17 cellular contexts compared by ENCODE assay signal in genomic region chr14:60253649-60254048, GRCh38. TPM values are rescaled to one million over a fixed set of nuclear protein-coding genes. Genes with fewer than 3 reads are reported as not detected.
DNase-seq lines count a peak whose midpoint lies in the region; ATAC-seq, FAIRE-seq and TF ChIP-seq lines count a peak whose summit lies in the region.
"Had no signal": no experiment of that assay in that cellular context is flagged by ENCODE, and none has a peak within 500 bp of the region (broad histone marks: within the 10 kb centered on the region; RNA-seq: fewer than 3 reads in every experiment).

No MANE protein-coding gene starts in this region.

- no peak for TF ChIP-seq RAD21 in HepG2 (CRISPR knock-in tag; IDR thresholded peaks at IDR 0.05)

- H3K27ac ChIP-seq in HepG2 (ENCODE audit: extremely low read length, insufficient read depth, low read length): no peak overlapping the region
- no peak overlapping the region for H3K27ac ChIP-seq in right lobe of liver
- H3K27ac ChIP-seq in OCI-LY7 (ENCODE audit: low read depth, low read length, poor library complexity, severe bottlenecking): no peak overlapping the region
- no peak overlapping the region for H3K27ac ChIP-seq in fibroblast of lung (ENCODE audit: insufficient read depth, low read length)
- peak overlapping the region; percentile 36 to 61 (median 50) for H3K27ac ChIP-seq in transverse colon
- H3K27ac ChIP-seq in sigmoid colon: no peak overlapping the region

- H3K9ac ChIP-seq in HepG2 (ENCODE audit: insufficient read depth, low read depth, low read length): no peak overlapping the region
- no peak overlapping the region for H3K9ac ChIP-seq in fibroblast of lung (ENCODE audit: insufficient read depth, low read length)

- H3K79me2 ChIP-seq in HepG2 (ENCODE audit: insufficient read depth, low read length) (peaks cover 81% of the 10 kb centered on the region), OCI-LY7 (ENCODE audit: insufficient read depth, low read depth, low read length) (peaks cover 89% of the 10 kb centered on the region), fibroblast of lung (ENCODE audit: control insufficient read depth, insufficient read depth, low read length) (peaks cover 71% of the 10 kb centered on the region)

- H3K4me1 ChIP-seq in HepG2 (ENCODE audit: insufficient read depth, low read length) (peaks cover 43% of the 10 kb centered on the region), right lobe of liver (peaks cover 0 to 59% (median 17%) of the 10 kb centered on the region in 4 donors), OCI-LY7 (ENCODE audit: insufficient read depth, low read length, poor library complexity, severe bottlenecking) (peaks cover 36% of the 10 kb centered on the region), fibroblast of lung (ENCODE audit: control insufficient read depth, extremely low read depth, insufficient read depth, low read length) (peaks cover under 1% of the 10 kb centered on the region), transverse colon (peaks cover 32 to 61% (median 45%) of the 10 kb centered on the region in 4 donors), sigmoid colon (peaks cover 0 to 75% (median 62%) of the 10 kb centered on the region in 4 donors)

- intact Hi-C loops in HepG2 (cut with micrococcal nuclease; ENCODE audit: unreplicated experiment) (no loop called here), right lobe of liver (cut with DNase I) (no loop called here), OCI-LY7 (cut with micrococcal nuclease; ENCODE audit: unreplicated experiment) (loop anchor here (5.0 kb wide), 1 partner anchor 309 kb away; no protein-coding TSS in a partner anchor), transverse colon (cut with DNase I; ENCODE audit: low total_unique reads) (no loop called here), sigmoid colon (cut with DNase I) (no loop called here)

- H3K9me3 ChIP-seq in HepG2 (ENCODE audit: low read length) (no peaks in the 10 kb centered on the region), right lobe of liver (no peaks in the 10 kb centered on the region), OCI-LY7 (ENCODE audit: low read length) (0 out of 2 replicates have a peak, but pooled peaks cover 11% of the 10 kb centered on the region), fibroblast of lung (ENCODE audit: control insufficient read depth, insufficient read depth, low read depth, low read length) (no peaks in the 10 kb centered on the region), transverse colon (no peaks in the 10 kb centered on the region), sigmoid colon (no peaks in the 10 kb centered on the region)
- H3K9me3 ChIP-seq: BE2C, Caco-2 had no signal

- TF ChIP-seq EP300 in HepG2 (IDR thresholded peaks at IDR 0.05; ENCODE audit: low read depth in 2 of 2, low read length in 2 of 2) (no peak), HepG2 (CRISPR knock-in tag; IDR thresholded peaks at IDR 0.05; ENCODE audit: borderline replicate concordance) (no peak), transverse colon (IDR thresholded peaks at IDR 0.05; ENCODE audit: low read depth) (no peak), sigmoid colon (IDR thresholded peaks at IDR 0.05) (no peak)

- FAIRE-seq in HepG2 (lab: Jason Lieb, UNC): no peak

- H3K4me3 ChIP-seq in HepG2 (replicated peaks in 1 of 3; ENCODE audit: insufficient read depth in 1 of 3, low read depth in 2 of 3, low read length in 3 of 3) (no peak overlapping the region), right lobe of liver (no peak overlapping the region), OCI-LY7 (ENCODE audit: low read depth, low read length, poor library complexity, severe bottlenecking) (no peak overlapping the region), fibroblast of lung (replicated peaks in 1 of 4; ENCODE audit: control extremely low read depth in 1 of 4, insufficient read depth in 1 of 4, low read depth in 3 of 4, low read length in 4 of 4) (no peak overlapping the region), transverse colon (peak overlapping the region in 1 of 4 donors; percentile 12), sigmoid colon (no peak overlapping the region)

- H2AFZ ChIP-seq in HepG2 (ENCODE audit: low read length): no peak overlapping the region
- H2AFZ ChIP-seq in OCI-LY7 (ENCODE audit: low read length): no peak overlapping the region
- H2AFZ ChIP-seq in fibroblast of lung (ENCODE audit: low read length): no peak overlapping the region

- POLR2A ChIA-PET in HepG2 (lab: Yijun Ruan, JAX): no interaction called here
- POLR2A ChIA-PET in OCI-LY7 (lab: Charles Lee): interaction anchor here (0.6 to 8.9 kb wide), 7 partner anchors 11 to 438 kb away, joined by 3 to 115 read pairs (median 3); no protein-coding TSS in a partner anchor

- in situ Hi-C loops in HepG2 (cut with HindIII; ENCODE audit: extremely low pct_ligation_motif_present, low pct_unique_long_range_greater_than_20kb): no loop called here
- in situ Hi-C loops in transverse colon (cut with MboI; ENCODE audit: low pct_ligation_motif_present in 1 of 4, low pct_unique_long_range_greater_than_20kb in 1 of 4, low sequenced_read_pairs in 3 of 4): no loop called here
- in situ Hi-C loops in KBM-7 (cut with MboI; ENCODE audit: low pct_unique_long_range_greater_than_20kb, low sequenced_read_pairs): no loop called here

- H3K27me3 ChIP-seq in HepG2 (ENCODE audit: control insufficient read depth in 1 of 2, insufficient read depth in 2 of 2, low read length in 2 of 2): no peaks in the 10 kb centered on the region
- no peaks in the 10 kb centered on the region for H3K27me3 ChIP-seq in right lobe of liver
- no peaks in the 10 kb centered on the region for H3K27me3 ChIP-seq in fibroblast of lung (ENCODE audit: control insufficient read depth, insufficient read depth, low read length)
- H3K27me3 ChIP-seq in transverse colon: no peaks in the 10 kb centered on the region
- H3K27me3 ChIP-seq in sigmoid colon: no peaks in the 10 kb centered on the region
- H3K27me3 ChIP-seq: BE2C had no signal

- WGBS in HepG2 (ENCODE audit: low lambda C conversion rate): 73% methylated on average over 3 of the region's 3 CpGs
- 31% methylated on average over 3 of the region's 3 CpGs for WGBS in right lobe of liver (ENCODE audit: insufficient coverage, low coverage, low lambda C conversion rate, missing lambda C conversion rate)
- 37 to 58% methylated on average over 3 of the region's 3 CpGs for WGBS in transverse colon (ENCODE audit: low coverage in 1 of 2), 2 donors
- 27 to 66% methylated on average over 3 of the region's 3 CpGs for WGBS in sigmoid colon, 2 donors

- peak overlapping the region; percentile 52; the same call in 1 of the 2 replicates for H3K4me2 ChIP-seq in HepG2 (ENCODE audit: low read depth, low read length)
- H3K4me2 ChIP-seq in OCI-LY7 (ENCODE audit: low read length): peak overlapping the region; percentile 8; the same call in 1 of the 2 replicates
- H3K4me2 ChIP-seq in fibroblast of lung (ENCODE audit: extremely low read depth, insufficient read depth, low read length): peak overlapping the region; percentile 10

- peaks cover 40% of the 10 kb centered on the region for H4K20me1 ChIP-seq in HepG2 (ENCODE audit: insufficient read depth, low read length)
- peaks cover 39% of the 10 kb centered on the region; the same call in 1 of the 2 replicates for H4K20me1 ChIP-seq in OCI-LY7 (ENCODE audit: insufficient read depth, low read length)
- H4K20me1 ChIP-seq in fibroblast of lung (ENCODE audit: control insufficient read depth, extremely low read depth, insufficient read depth, low read length): peaks cover 6% of the 10 kb centered on the region

- CTCF ChIA-PET in HepG2 (lab: Yijun Ruan, JAX; ENCODE audit: low intra/inter-chr PET ratio, low total read pairs): no interaction called here
- CTCF ChIA-PET in OCI-LY7 (lab: Charles Lee; ENCODE audit: unreplicated experiment): no interaction called here

- ATAC-seq in HepG2 (no peak), right lobe of liver (no peak)

- H3K36me3 ChIP-seq in HepG2 (replicated peaks in 1 of 2; ENCODE audit: control insufficient read depth in 1 of 2, insufficient read depth in 2 of 2, low read length in 2 of 2) (no peaks in the 10 kb centered on the region), right lobe of liver (no peaks in the 10 kb centered on the region), OCI-LY7 (ENCODE audit: insufficient read depth, low read length) (peaks cover 66% of the 10 kb centered on the region), fibroblast of lung (ENCODE audit: control insufficient read depth, insufficient read depth, low read length) (no peaks in the 10 kb centered on the region), transverse colon (no peaks in the 10 kb centered on the region), sigmoid colon (no peaks in the 10 kb centered on the region)
- H3K36me3 ChIP-seq: BE2C had no signal

- no peak for TF ChIP-seq CTCF in HepG2 (CRISPR knock-in tag; IDR thresholded peaks at IDR 0.05)
- TF ChIP-seq CTCF in right lobe of liver (IDR thresholded peaks at IDR 0.05): no peak
- TF ChIP-seq CTCF in OCI-LY7 (conservative IDR thresholded peaks at IDR 0.05; ENCODE audit: low read length): no peak
- no peak for TF ChIP-seq CTCF in fibroblast of lung (conservative IDR thresholded peaks at IDR 0.05 in 1 of 2, IDR thresholded peaks at IDR 0.05 in 1 of 2; ENCODE audit: low read depth in 1 of 2, low read length in 2 of 2)
- TF ChIP-seq CTCF in transverse colon (IDR thresholded peaks at IDR 0.05): no peak
- TF ChIP-seq CTCF in sigmoid colon (IDR thresholded peaks at IDR 0.05): no peak

- H3K9me2 ChIP-seq in OCI-LY7 (ENCODE audit: insufficient read depth, low read length): no peaks in the 10 kb centered on the region

- DNase-seq in HepG2 (ENCODE audit: low spot score) (no peak), right lobe of liver (no peak), OCI-LY7 (ENCODE audit: low spot score) (no peak), fibroblast of lung (ENCODE audit: low read depth in 2 of 2) (no peak), transverse colon (no peak), nucleus accumbens (lab: John Stamatoyannopoulos, UW) (no peak), KBM-7 (no peak), sigmoid colon (no peak)
- DNase-seq: BE2C; Caco-2; CD4-positive, CD25-positive, alpha-beta regulatory T cell; H9; NCI-H1105; NCI-H1694; NCI-H2081 treated with DMSO at 0.1 percent for 48 hours; NCI-H345; NCI-H526 had no signal

- TF ChIP-seq POLR2A in HepG2 (IDR thresholded peaks at IDR 0.05; ENCODE audit: insufficient read depth in 1 of 2, low read depth in 2 of 2, low read length in 2 of 2): no peak
- TF ChIP-seq POLR2A in right lobe of liver (IDR thresholded peaks at IDR 0.05): no peak
- no peak for TF ChIP-seq POLR2A in transverse colon (IDR thresholded peaks at IDR 0.05)
- no peak for TF ChIP-seq POLR2A in sigmoid colon (IDR thresholded peaks at IDR 0.05)

- no TSS peak for BruUV-seq in HepG2 (replicated peaks; lab: Mats Ljungman, UMichigan)
- BruUV-seq in OCI-LY7 (replicated peaks; lab: Mats Ljungman, UMichigan): no TSS peak

RNA-seq across cellular contexts. Expression of gene PPM1A, which starts 4.6 kb away (rescaled TPM):
- total RNA-seq in HepG2 (2016; rRNA removed; fragmentation: Illumina TruSeq; extraction: Trizol) (29.8 and 37.6 TPM in 2 replicates), right lobe of liver (10 to 100 TPM; 32.6 to 54.7 (median 39.4) TPM), OCI-LY7 (2022) (75.1 and 81.0 TPM in 2 replicates), fibroblast of lung (21.8 and 25.9 TPM in 2 replicates), transverse colon (100 to 1,000 TPM in 2 of 4 donors, 10 to 100 TPM in 2; 64.0 to 146 (median 93.2) TPM), sigmoid colon (10 to 100 TPM; 39.2 to 60.9 (median 54.1) TPM)
- total RNA-seq in HepG2 (2016; cell fraction: cytosol; rRNA removed; fragmentation: Illumina TruSeq; extraction: Trizol; ENCODE audit: low read depth): 12.6 and 12.8 TPM in 2 replicates
- 27.0 and 34.6 TPM in 2 replicates for total RNA-seq in HepG2 (2016; cell fraction: insoluble cytoplasmic fraction; rRNA removed; fragmentation: Illumina TruSeq; extraction: Trizol)
- total RNA-seq in HepG2 (2016; cell fraction: membrane; rRNA removed; fragmentation: Illumina TruSeq; extraction: Trizol): 36.5 and 40.3 TPM in 2 replicates
- total RNA-seq in HepG2 (2016; cell fraction: nucleus; rRNA removed; fragmentation: Illumina TruSeq; extraction: Trizol): 23.7 and 28.3 TPM in 2 replicates
- polyA plus RNA-seq in HepG2 (2011; rRNA removed) (20.4 and 23.3 TPM in 2 replicates), fibroblast of lung (38.0 and 51.3 TPM in 2 replicates), sigmoid colon (100 to 1,000 TPM in 1 of 3 donors, 10 to 100 TPM in 2; 34.9 to 116 (median 88.9) TPM)
- polyA plus RNA-seq in HepG2 (2011; cell fraction: cytosol; rRNA removed): 6.8 and 14.1 TPM in 2 replicates
- polyA plus RNA-seq in HepG2 (2011; cell fraction: nucleus; rRNA removed): 13.7 and 18.0 TPM in 2 replicates
- 29.6 and 41.4 TPM in 2 replicates for polyA plus RNA-seq in HepG2 (2012)
- 9.4 and 10.8 TPM in 2 replicates for polyA plus RNA-seq in HepG2 (2016; cell fraction: cytosol; fragmentation: Illumina TruSeq; extraction: Trizol; ENCODE audit: low read depth)
- polyA plus RNA-seq in HepG2 (2016; cell fraction: insoluble cytoplasmic fraction; fragmentation: Illumina TruSeq; extraction: Trizol; ENCODE audit: low read depth): 30.9 and 34.7 TPM in 2 replicates
- polyA plus RNA-seq in HepG2 (2016; cell fraction: membrane; fragmentation: Illumina TruSeq; extraction: Trizol; ENCODE audit: low read depth): 23.2 and 25.1 TPM in 2 replicates
- polyA plus RNA-seq in HepG2 (2016; cell fraction: nucleus; fragmentation: Illumina TruSeq; extraction: Trizol; ENCODE audit: insufficient read depth, low read depth): 42.0 and 44.4 TPM in 2 replicates
- polyA minus RNA-seq in HepG2 (2011; rRNA and poly(A)+ RNA removed; ENCODE audit: low replicate concordance): 36.9 and 46.4 TPM in 2 replicates
- polyA minus RNA-seq in HepG2 (2011; cell fraction: cytosol; rRNA and poly(A)+ RNA removed): 25.6 and 32.2 TPM in 2 replicates
- 49.9 and 56.8 TPM in 2 replicates for polyA minus RNA-seq in HepG2 (2011; cell fraction: nucleus; rRNA and poly(A)+ RNA removed)
- total RNA-seq in OCI-LY7 (2014; rRNA removed; shearing (Covaris generic)): 25.4 and 28.8 TPM in 2 replicates
- polyA plus RNA-seq in fibroblast of lung (2012): 32.1 and 35.6 TPM in 2 replicates
- 14.3 and 36.8 TPM in 2 replicates for polyA minus RNA-seq in fibroblast of lung (ENCODE audit: low replicate concordance)

Comparison
In these comparisons a context has a peak if more than half of its experiments do, and no peak if none do; other contexts are left out.
1. H3K27ac ChIP-seq: peak in transverse colon (4 of 4); none in HepG2 (single experiment), right lobe of liver (0 of 3), OCI-LY7 (single experiment), fibroblast of lung (single experiment) and sigmoid colon (0 of 4).
2. Peak in every context shown above with its lines, with median percentiles within 50 percentile points of each other: H3K4me2 ChIP-seq.